ENCODE assay signal across 1 cellular context in the genomic region with DNA sequence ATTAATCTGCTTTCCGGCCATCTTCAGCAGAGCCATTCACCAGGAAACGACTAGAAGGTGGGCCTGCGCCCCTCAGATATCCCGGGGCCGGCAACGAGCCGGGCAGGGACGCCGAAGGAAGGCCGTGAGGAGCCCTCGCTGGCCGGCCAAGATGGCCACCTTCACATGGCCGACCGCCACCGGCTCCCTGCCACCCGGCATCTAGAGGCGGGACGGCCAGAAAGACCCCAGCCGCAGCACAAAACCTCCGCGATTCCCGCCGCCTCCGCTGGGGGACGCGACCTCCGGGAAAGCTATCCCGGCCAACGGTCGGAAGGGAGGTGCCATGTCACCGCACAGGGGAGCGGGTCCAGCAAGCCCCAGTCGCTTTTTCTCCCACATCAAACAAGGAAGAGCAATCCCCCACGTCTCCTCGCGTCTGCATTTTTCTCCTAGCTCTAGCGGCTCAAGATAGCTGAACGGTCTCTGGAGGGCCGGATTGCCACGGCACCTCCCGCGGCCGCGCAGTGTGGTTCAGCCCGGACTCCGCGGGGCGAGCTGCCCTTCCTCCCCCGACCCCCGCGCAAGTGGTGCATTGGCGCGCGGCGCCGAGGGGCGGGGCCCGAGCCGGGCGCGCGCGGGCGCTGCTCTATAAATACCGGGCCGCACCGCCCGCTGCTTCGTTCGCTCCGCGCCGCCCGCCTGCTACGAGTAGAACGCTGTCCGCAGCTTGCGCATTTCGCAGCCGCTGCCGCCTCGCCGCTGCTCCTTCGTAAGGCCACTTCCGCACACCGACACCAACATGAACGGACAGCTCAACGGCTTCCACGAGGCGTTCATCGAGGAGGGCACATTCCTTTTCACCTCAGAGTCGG.
A peak's percentile ranks its signal among the peaks of the same experiment; 100 is the strongest.
TF ChIP-seq lines count a peak whose summit lies in the region.

A gene (plus strand): TSS at position 662 of the 854 bp plus-strand sequence. CDS start 120 bp downstream, at position 782.

TF ChIP-seq in HepG2, 621 proteins besides CTCF, POLR2A, EP300 and RAD21 (continued from another document and continues in another):
- TF ChIP-seq REPIN1 (CRISPR knock-in tag; IDR thresholded peaks at IDR 0.05; ENCODE audit: borderline replicate concordance, low read depth) (peak; percentile 8), ZKSCAN8 (CRISPR knock-in tag; IDR thresholded peaks at IDR 0.05; ENCODE audit: borderline replicate concordance) (peak; percentile 22), ZNF678 (CRISPR knock-in tag; IDR thresholded peaks at IDR 0.05) (0 out of 2 replicates have a peak, but pooled peaks have one; percentile 22), ZNF251 (CRISPR knock-in tag; IDR thresholded peaks at IDR 0.05) (peak; percentile 41), CREB1 (IDR thresholded peaks at IDR 0.05) (peak; percentile 51), CREB1 (CRISPR knock-in tag; IDR thresholded peaks at IDR 0.05) (no peak), PHF8 (CRISPR knock-in tag; IDR thresholded peaks at IDR 0.05) (peak; percentile 81), ZNF230 (CRISPR knock-in tag; IDR thresholded peaks at IDR 0.05) (peak; percentile 86; the same call in 1 of the 2 replicates), ZSCAN21 (CRISPR knock-in tag; IDR thresholded peaks at IDR 0.05; ENCODE audit: borderline replicate concordance) (peak; percentile 89; the same call in 1 of the 2 replicates), ZNF20 (CRISPR knock-in tag; IDR thresholded peaks at IDR 0.05) (peak; percentile 94), ZNF790 (CRISPR knock-in tag; IDR thresholded peaks at IDR 0.05; ENCODE audit: borderline replicate concordance) (peak; percentile 99), ZNF501 (CRISPR knock-in tag; IDR thresholded peaks at IDR 0.05) (peak; percentile 87), ZNF124 (CRISPR knock-in tag; IDR thresholded peaks at IDR 0.05) (peak; percentile 48), ZNF143 (CRISPR knock-in tag; IDR thresholded peaks at IDR 0.05) (peak; percentile 46; the same call in 1 of the 2 replicates), SMYD3 (CRISPR knock-in tag; IDR thresholded peaks at IDR 0.05) (peak; percentile 39; the same call in 1 of the 2 replicates), FOXK2 (IDR thresholded peaks at IDR 0.05) (peak; percentile 99), ZNF274 (CRISPR knock-in tag; IDR thresholded peaks at IDR 0.05) (no peak; the same call in 1 of the 2 replicates), SCMH1 (CRISPR knock-in tag; IDR thresholded peaks at IDR 0.05; ENCODE audit: borderline replicate concordance) (no peak), AGO2 (optimal IDR thresholded peaks at IDR 0.05; ENCODE audit: low read depth, low read length) (no peak), NFE2L2 (IDR thresholded peaks at IDR 0.05; ENCODE audit: low read length) (no peak)
- TF ChIP-seq, protein P1, sequence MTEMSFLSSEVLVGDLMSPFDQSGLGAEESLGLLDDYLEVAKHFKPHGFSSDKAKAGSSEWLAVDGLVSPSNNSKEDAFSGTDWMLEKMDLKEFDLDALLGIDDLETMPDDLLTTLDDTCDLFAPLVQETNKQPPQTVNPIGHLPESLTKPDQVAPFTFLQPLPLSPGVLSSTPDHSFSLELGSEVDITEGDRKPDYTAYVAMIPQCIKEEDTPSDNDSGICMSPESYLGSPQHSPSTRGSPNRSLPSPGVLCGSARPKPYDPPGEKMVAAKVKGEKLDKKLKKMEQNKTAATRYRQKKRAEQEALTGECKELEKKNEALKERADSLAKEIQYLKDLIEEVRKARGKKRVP (CRISPR knock-in tag; IDR thresholded peaks at IDR 0.05), result peak in 1 of 2 experiments; percentile 64; a peak in 2 of 4 replicates
- TF ChIP-seq, protein P2, sequence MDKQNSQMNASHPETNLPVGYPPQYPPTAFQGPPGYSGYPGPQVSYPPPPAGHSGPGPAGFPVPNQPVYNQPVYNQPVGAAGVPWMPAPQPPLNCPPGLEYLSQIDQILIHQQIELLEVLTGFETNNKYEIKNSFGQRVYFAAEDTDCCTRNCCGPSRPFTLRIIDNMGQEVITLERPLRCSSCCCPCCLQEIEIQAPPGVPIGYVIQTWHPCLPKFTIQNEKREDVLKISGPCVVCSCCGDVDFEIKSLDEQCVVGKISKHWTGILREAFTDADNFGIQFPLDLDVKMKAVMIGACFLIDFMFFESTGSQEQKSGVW (CRISPR knock-in tag; IDR thresholded peaks at IDR 0.05; ENCODE audit: borderline replicate concordance), result no peak
- TF ChIP-seq, protein P3, sequence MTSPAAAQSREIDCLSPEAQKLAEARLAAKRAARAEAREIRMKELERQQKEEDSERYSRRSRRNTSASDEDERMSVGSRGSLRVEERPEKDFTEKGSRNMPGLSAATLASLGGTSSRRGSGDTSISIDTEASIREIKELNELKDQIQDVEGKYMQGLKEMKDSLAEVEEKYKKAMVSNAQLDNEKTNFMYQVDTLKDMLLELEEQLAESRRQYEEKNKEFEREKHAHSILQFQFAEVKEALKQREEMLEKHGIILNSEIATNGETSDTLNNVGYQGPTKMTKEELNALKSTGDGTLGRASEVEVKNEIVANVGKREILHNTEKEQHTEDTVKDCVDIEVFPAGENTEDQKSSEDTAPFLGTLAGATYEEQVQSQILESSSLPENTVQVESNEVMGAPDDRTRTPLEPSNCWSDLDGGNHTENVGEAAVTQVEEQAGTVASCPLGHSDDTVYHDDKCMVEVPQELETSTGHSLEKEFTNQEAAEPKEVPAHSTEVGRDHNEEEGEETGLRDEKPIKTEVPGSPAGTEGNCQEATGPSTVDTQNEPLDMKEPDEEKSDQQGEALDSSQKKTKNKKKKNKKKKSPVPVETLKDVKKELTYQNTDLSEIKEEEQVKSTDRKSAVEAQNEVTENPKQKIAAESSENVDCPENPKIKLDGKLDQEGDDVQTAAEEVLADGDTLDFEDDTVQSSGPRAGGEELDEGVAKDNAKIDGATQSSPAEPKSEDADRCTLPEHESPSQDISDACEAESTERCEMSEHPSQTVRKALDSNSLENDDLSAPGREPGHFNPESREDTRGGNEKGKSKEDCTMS (CRISPR knock-in tag; conservative IDR thresholded peaks at IDR 0.05), result peak; percentile 86; the same call in 1 of the 2 replicates
- TF ChIP-seq, protein P4, sequence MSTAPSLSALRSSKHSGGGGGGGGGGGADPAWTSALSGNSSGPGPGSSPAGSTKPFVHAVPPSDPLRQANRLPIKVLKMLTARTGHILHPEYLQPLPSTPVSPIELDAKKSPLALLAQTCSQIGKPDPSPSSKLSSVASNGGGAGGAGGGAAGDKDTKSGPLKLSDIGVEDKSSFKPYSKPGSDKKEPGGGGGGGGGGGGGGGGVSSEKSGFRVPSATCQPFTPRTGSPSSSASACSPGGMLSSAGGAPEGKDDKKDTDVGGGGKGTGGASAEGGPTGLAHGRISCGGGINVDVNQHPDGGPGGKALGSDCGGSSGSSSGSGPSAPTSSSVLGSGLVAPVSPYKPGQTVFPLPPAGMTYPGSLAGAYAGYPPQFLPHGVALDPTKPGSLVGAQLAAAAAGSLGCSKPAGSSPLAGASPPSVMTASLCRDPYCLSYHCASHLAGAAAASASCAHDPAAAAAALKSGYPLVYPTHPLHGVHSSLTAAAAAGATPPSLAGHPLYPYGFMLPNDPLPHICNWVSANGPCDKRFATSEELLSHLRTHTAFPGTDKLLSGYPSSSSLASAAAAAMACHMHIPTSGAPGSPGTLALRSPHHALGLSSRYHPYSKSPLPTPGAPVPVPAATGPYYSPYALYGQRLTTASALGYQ (CRISPR knock-in tag; IDR thresholded peaks at IDR 0.05), result peak; percentile 72
- TF ChIP-seq, protein P5, sequence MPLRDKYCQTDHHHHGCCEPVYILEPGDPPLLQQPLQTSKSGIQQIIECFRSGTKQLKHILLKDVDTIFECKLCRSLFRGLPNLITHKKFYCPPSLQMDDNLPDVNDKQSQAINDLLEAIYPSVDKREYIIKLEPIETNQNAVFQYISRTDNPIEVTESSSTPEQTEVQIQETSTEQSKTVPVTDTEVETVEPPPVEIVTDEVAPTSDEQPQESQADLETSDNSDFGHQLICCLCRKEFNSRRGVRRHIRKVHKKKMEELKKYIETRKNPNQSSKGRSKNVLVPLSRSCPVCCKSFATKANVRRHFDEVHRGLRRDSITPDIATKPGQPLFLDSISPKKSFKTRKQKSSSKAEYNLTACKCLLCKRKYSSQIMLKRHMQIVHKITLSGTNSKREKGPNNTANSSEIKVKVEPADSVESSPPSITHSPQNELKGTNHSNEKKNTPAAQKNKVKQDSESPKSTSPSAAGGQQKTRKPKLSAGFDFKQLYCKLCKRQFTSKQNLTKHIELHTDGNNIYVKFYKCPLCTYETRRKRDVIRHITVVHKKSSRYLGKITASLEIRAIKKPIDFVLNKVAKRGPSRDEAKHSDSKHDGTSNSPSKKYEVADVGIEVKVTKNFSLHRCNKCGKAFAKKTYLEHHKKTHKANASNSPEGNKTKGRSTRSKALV (CRISPR knock-in tag; IDR thresholded peaks at IDR 0.05), result peak; percentile 62
- TF ChIP-seq, protein P6, sequence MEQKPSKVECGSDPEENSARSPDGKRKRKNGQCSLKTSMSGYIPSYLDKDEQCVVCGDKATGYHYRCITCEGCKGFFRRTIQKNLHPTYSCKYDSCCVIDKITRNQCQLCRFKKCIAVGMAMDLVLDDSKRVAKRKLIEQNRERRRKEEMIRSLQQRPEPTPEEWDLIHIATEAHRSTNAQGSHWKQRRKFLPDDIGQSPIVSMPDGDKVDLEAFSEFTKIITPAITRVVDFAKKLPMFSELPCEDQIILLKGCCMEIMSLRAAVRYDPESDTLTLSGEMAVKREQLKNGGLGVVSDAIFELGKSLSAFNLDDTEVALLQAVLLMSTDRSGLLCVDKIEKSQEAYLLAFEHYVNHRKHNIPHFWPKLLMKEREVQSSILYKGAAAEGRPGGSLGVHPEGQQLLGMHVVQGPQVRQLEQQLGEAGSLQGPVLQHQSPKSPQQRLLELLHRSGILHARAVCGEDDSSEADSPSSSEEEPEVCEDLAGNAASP (CRISPR knock-in tag; IDR thresholded peaks at IDR 0.05; ENCODE audit: borderline replicate concordance), result peak; percentile 71
- TF ChIP-seq, protein P7, sequence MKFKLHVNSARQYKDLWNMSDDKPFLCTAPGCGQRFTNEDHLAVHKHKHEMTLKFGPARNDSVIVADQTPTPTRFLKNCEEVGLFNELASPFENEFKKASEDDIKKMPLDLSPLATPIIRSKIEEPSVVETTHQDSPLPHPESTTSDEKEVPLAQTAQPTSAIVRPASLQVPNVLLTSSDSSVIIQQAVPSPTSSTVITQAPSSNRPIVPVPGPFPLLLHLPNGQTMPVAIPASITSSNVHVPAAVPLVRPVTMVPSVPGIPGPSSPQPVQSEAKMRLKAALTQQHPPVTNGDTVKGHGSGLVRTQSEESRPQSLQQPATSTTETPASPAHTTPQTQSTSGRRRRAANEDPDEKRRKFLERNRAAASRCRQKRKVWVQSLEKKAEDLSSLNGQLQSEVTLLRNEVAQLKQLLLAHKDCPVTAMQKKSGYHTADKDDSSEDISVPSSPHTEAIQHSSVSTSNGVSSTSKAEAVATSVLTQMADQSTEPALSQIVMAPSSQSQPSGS (CRISPR knock-in tag; IDR thresholded peaks at IDR 0.05), result no peak; the same call in none of the 2 replicates
- TF ChIP-seq, protein P8, sequence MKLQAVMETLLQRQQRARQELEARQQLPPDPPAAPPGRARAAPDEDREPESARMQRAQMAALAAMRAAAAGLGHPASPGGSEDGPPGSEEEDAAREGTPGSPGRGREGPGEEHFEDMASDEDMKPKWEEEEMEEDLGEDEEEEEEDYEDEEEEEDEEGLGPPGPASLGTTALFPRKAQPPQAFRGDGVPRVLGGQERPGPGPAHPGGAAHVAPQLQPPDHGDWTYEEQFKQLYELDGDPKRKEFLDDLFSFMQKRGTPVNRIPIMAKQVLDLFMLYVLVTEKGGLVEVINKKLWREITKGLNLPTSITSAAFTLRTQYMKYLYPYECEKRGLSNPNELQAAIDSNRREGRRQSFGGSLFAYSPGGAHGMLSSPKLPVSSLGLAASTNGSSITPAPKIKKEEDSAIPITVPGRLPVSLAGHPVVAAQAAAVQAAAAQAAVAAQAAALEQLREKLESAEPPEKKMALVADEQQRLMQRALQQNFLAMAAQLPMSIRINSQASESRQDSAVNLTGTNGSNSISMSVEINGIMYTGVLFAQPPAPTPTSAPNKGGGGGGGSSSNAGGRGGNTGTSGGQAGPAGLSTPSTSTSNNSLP (IDR thresholded peaks at IDR 0.05; ENCODE audit: low read depth, low read length), result peak; percentile 30; the same call in 1 of the 2 replicates
- TF ChIP-seq, protein P9, sequence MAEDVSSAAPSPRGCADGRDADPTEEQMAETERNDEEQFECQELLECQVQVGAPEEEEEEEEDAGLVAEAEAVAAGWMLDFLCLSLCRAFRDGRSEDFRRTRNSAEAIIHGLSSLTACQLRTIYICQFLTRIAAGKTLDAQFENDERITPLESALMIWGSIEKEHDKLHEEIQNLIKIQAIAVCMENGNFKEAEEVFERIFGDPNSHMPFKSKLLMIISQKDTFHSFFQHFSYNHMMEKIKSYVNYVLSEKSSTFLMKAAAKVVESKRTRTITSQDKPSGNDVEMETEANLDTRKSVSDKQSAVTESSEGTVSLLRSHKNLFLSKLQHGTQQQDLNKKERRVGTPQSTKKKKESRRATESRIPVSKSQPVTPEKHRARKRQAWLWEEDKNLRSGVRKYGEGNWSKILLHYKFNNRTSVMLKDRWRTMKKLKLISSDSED (CRISPR knock-in tag; IDR thresholded peaks at IDR 0.05), result 0 out of 2 replicates have a peak, but pooled peaks have one; percentile 51
- TF ChIP-seq, protein P10, sequence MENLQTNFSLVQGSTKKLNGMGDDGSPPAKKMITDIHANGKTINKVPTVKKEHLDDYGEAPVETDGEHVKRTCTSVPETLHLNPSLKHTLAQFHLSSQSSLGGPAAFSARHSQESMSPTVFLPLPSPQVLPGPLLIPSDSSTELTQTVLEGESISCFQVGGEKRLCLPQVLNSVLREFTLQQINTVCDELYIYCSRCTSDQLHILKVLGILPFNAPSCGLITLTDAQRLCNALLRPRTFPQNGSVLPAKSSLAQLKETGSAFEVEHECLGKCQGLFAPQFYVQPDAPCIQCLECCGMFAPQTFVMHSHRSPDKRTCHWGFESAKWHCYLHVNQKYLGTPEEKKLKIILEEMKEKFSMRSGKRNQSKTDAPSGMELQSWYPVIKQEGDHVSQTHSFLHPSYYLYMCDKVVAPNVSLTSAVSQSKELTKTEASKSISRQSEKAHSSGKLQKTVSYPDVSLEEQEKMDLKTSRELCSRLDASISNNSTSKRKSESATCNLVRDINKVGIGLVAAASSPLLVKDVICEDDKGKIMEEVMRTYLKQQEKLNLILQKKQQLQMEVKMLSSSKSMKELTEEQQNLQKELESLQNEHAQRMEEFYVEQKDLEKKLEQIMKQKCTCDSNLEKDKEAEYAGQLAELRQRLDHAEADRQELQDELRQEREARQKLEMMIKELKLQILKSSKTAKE (CRISPR knock-in tag; IDR thresholded peaks at IDR 0.05; ENCODE audit: borderline replicate concordance), result peak; percentile 78
- TF ChIP-seq, protein P11, sequence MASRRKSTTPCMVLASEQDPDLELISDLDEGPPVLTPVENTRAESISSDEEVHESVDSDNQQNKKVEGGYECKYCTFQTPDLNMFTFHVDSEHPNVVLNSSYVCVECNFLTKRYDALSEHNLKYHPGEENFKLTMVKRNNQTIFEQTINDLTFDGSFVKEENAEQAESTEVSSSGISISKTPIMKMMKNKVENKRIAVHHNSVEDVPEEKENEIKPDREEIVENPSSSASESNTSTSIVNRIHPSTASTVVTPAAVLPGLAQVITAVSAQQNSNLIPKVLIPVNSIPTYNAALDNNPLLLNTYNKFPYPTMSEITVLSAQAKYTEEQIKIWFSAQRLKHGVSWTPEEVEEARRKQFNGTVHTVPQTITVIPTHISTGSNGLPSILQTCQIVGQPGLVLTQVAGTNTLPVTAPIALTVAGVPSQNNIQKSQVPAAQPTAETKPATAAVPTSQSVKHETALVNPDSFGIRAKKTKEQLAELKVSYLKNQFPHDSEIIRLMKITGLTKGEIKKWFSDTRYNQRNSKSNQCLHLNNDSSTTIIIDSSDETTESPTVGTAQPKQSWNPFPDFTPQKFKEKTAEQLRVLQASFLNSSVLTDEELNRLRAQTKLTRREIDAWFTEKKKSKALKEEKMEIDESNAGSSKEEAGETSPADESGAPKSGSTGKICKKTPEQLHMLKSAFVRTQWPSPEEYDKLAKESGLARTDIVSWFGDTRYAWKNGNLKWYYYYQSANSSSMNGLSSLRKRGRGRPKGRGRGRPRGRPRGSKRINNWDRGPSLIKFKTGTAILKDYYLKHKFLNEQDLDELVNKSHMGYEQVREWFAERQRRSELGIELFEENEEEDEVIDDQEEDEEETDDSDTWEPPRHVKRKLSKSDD (CRISPR knock-in tag; IDR thresholded peaks at IDR 0.05; ENCODE audit: low read depth), result peak; percentile 71
